9 cellular contexts compared by ENCODE assay signal in the genomic region with DNA sequence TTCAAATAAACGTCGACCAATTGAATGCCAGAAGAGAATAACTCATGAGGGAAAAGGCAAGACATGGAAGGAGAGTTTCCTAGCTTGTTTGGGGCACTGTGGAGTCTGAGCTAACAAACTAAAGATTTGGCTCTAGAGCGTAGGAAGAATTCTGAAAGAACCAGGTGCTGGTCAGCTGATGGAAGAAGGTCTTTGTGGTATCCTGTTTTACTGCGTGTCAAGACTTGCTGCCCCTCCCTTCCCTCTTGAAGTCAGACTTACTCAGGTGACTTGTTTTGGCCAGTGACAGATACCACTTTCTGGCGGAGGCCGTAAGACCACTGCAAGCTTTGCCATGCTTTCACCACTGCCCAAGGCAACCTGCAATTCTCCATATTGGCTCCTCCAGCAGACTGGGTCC. TPM values are rescaled to one million over a fixed set of nuclear protein-coding genes. Genes with fewer than 3 reads are reported as not detected.
DNase-seq lines count a peak whose midpoint lies in the region; ATAC-seq and TF ChIP-seq lines count a peak whose summit lies in the region.
"Had no signal": no experiment of that assay in that cellular context is flagged by ENCODE, and none has a peak within 500 bp of the region (broad histone marks: within the 10 kb centered on the region; RNA-seq: fewer than 3 reads in every experiment).

No MANE protein-coding gene starts in this region.

- peak; percentile 25 for ATAC-seq in esophagus mucosa

- 75 to 88% (median 81%) methylated on average over 6 of the region's 6 CpGs for WGBS in spleen, 5 donors

- H3K4me1 Mint-ChIP-seq in T-helper 2 cell treated with Interferon-gamma antibody and Interleukin-4, amounts not matched to agents 5 μg/mL and 100 μg/mL, for 36 hours (ENCODE audit: low read depth): peaks cover 40% of the 10 kb centered on the region

- peak; percentile 5 for DNase-seq in NCI-H1105 treated with DMSO at 0.1 percent for 48 hours (lab: John Stamatoyannopoulos, UW)
- no peak for DNase-seq in NCI-H1105 (lab: John Stamatoyannopoulos, UW)
- no peak for DNase-seq in T-helper 2 cell treated with Interferon-gamma antibody and Interleukin-4, amounts not matched to agents 5 μg/mL and 100 μg/mL, for 36 hours (ENCODE audit: low spot score)
- no peak for DNase-seq in spleen
- no peak for DNase-seq in NCI-H2227 treated with DMSO at 0.1 percent for 48 hours (lab: John Stamatoyannopoulos, UW)
- DNase-seq in HEK293T (ENCODE audit: extremely low spot score): no peak
- DNase-seq in DMS79 (lab: John Stamatoyannopoulos, UW): no peak

- POLR2A ChIA-PET in HEK293T (lab: Yijun Ruan, JAX): no interaction called here

- H3K27ac Mint-ChIP-seq in T-helper 2 cell treated with Interferon-gamma antibody and Interleukin-4, amounts not matched to agents 5 μg/mL and 100 μg/mL, for 36 hours: peak overlapping the region; percentile 99

- H3K27ac ChIP-seq in spleen: peak overlapping the region; percentile 90 to 98 (median 96)
- H3K27ac ChIP-seq: 22Rv1 had no signal

- TF ChIP-seq POLR2A in spleen (IDR thresholded peaks at IDR 0.05): no peak

- H3K36me3 Mint-ChIP-seq in T-helper 2 cell treated with Interferon-gamma antibody and Interleukin-4, amounts not matched to agents 5 μg/mL and 100 μg/mL, for 36 hours (ENCODE audit: low read depth): peaks cover 80% of the 10 kb centered on the region

- no peaks in the 10 kb centered on the region for H3K27me3 ChIP-seq in spleen (replicated peaks in 1 of 7)

- H3K36me3 ChIP-seq in spleen: peaks cover 2 to 72% (median 50%) of the 10 kb centered on the region in 6 donors

- intact Hi-C loops in spleen (cut with DNase I; ENCODE audit: low total_unique reads): no loop called here

- H3K9me3 ChIP-seq in spleen: no peaks in the 10 kb centered on the region

- H3K4me3 ChIP-seq in spleen: peak overlapping the region in 1 of 8 donors; percentile 71

- H3K9me3 Mint-ChIP-seq in T-helper 2 cell treated with Interferon-gamma antibody and Interleukin-4, amounts not matched to agents 5 μg/mL and 100 μg/mL, for 36 hours: peaks cover 6% of the 10 kb centered on the region

- CTCF ChIA-PET in HEK293T (lab: Yijun Ruan, JAX): no interaction called here

- no peak for TF ChIP-seq CTCF in spleen (IDR thresholded peaks at IDR 0.05 in 8 of 11, conservative IDR thresholded peaks at IDR 0.05 in 3 of 11)

- H3K4me1 ChIP-seq in spleen: peaks cover 28 to 56% (median 43%) of the 10 kb centered on the region in 6 donors

- H3K4me3 Mint-ChIP-seq in T-helper 2 cell treated with Interferon-gamma antibody and Interleukin-4, amounts not matched to agents 5 μg/mL and 100 μg/mL, for 36 hours: peak overlapping the region; percentile 95

- H3K27me3 Mint-ChIP-seq in T-helper 2 cell treated with Interferon-gamma antibody and Interleukin-4, amounts not matched to agents 5 μg/mL and 100 μg/mL, for 36 hours (ENCODE audit: low read depth): no peaks in the 10 kb centered on the region

TF ChIP-seq in HEK293T, 16 proteins besides CTCF, POLR2A, EP300 and RAD21:
- no peak for TF ChIP-seq BHLHE40 (IDR thresholded peaks at IDR 0.05; ENCODE audit: borderline replicate concordance)
- TF ChIP-seq HDGF (IDR thresholded peaks at IDR 0.05; ENCODE audit: borderline replicate concordance): no peak
- no peak for TF ChIP-seq TARDBP (IDR thresholded peaks at IDR 0.05)
- no peak for TF ChIP-seq LEF1 (IDR thresholded peaks at IDR 0.05; ENCODE audit: borderline replicate concordance)
- no peak for TF ChIP-seq ELF4 (IDR thresholded peaks at IDR 0.05)
- no peak for TF ChIP-seq ZNF384 (IDR thresholded peaks at IDR 0.05)

RNA-seq across cellular contexts. Expression of gene HCLS1, which starts 0.7 kb away (rescaled TPM):
- 5.1 TPM for total RNA-seq in esophagus mucosa
- total RNA-seq in spleen: 100 to 1,000 TPM; 238 to 554 (median 467) TPM
- 100 to 1,000 TPM; 207 to 244 (median 243) TPM for polyA plus RNA-seq in spleen

Comparison
In these comparisons a context has a peak if more than half of its experiments do, and no peak if none do; other contexts are left out.
1. RNA of gene HCLS1, which starts 0.7 kb away (total RNA-seq): 238 to 554 TPM in spleen; 5.1 TPM in esophagus mucosa (single experiment); every median in the first group is over 10 times any median in the second.